Comparison of ENCODE assay signal across 1 cellular context in the genomic region with DNA sequence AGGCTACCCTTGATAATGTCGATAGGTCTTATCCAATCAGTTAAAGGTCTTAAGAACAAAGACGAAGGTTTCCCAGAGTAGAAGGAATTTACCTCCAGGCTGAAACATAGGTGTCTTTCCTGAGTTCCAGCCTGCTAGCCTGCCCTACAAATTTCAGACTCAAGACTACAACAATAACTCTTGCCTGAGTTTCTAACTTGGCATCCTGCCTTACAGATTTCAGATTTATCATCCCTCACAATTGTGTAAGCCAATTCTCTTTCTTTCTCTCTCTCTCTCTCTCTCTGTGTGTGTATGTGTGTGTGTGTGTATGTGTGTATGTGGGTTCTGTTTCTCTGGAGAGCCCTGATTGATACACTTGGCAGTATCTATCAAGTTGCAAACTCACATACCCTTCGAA.
TF ChIP-seq lines count a peak whose summit lies in the region.

No MANE protein-coding gene starts in this region.

TF ChIP-seq in H1, 55 proteins besides CTCF, POLR2A, EP300 and RAD21 (continued from another document):
- TF ChIP-seq RBBP5 (IDR thresholded peaks at IDR 0.05; ENCODE audit: borderline replicate concordance, low read depth, low read length): no peak
- no peak for TF ChIP-seq SIRT6 (IDR thresholded peaks at IDR 0.05; ENCODE audit: low read length)
- no peak for TF ChIP-seq BACH1 (IDR thresholded peaks at IDR 0.05; ENCODE audit: low read length)
TF ChIP-seq in H1: peak in this region for 0.
